ENCODE assay signal across 10 cellular contexts in the genomic region with DNA sequence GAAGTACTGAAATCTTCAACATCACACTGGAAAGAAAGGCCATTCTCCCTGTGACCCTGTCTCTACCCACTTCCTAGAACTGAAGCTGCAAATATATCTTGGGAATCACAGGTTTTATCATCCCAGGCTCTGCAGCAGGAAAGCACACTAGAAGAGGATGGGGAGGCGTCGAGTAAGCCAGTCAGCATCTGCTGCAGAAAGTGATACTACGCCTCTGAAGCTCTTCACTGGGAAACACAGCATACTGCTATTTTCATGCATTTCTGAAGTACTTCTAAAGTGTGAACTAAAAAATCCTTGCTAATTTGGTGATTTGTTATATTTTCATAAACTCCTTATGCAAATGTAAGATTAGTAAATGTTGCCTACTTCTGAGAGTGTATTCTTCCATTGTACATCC.
"Had no signal": no experiment of that assay in that cellular context is flagged by ENCODE, and none has a peak within 500 bp of the region (broad histone marks: within the 10 kb centered on the region; RNA-seq: fewer than 3 reads in every experiment).

No MANE protein-coding gene starts in this region.

- H3K9ac ChIP-seq: GM23248 had no signal

- H3K27ac Mint-ChIP-seq: HFFc6 had no signal

- DNase-seq: GM23248, GOT3, H7, HFFc6, IMR-90, KG1 had no signal

- H2AFZ ChIP-seq: GM23248 had no signal

- H3K4me3 Mint-ChIP-seq: HFFc6 had no signal

- ATAC-seq: HCT116, K562 had no signal

- H3K4me1 ChIP-seq: HAP-1 had no signal

- H3K9me3 ChIP-seq: HAP-1 had no signal

- H3K27ac ChIP-seq: GM23248, HL-60 had no signal

- H3K4me3 ChIP-seq: GM23248, HAP-1, K562 had no signal

- H3K9me3 Mint-ChIP-seq: HFFc6 had no signal

- H3K36me3 ChIP-seq: HAP-1 had no signal
